In genomic region chr6:70575899-70576298, GRCh38 we compare ENCODE assay signal across 2 cellular contexts.
TF ChIP-seq lines count a peak whose summit lies in the region.

No MANE protein-coding gene starts in this region.

TF ChIP-seq in HEK293, 187 proteins besides CTCF, POLR2A, EP300 and RAD21:
- TF ChIP-seq ZNF335 (tag by site-specific recombination; conservative IDR thresholded peaks at IDR 0.05) (0 out of 2 replicates have a peak, but pooled peaks have one; percentile 17), KLF1 (tag by site-specific recombination; IDR thresholded peaks at IDR 0.05) (peak; percentile 59), MEIS1 (CRISPR knock-in tag; IDR thresholded peaks at IDR 0.05; ENCODE audit: borderline replicate concordance) (no peak)
TF ChIP-seq in HEK293: peak in this region for 2.

TF ChIP-seq in K562, 482 proteins besides CTCF, POLR2A, EP300 and RAD21:
- TF ChIP-seq KLF6 (CRISPR knock-in tag; IDR thresholded peaks at IDR 0.05; ENCODE audit: borderline replicate concordance) = no peak
- peak; percentile 28; the same call in 1 of the 2 replicates for TF ChIP-seq CEBPG (CRISPR knock-in tag; IDR thresholded peaks at IDR 0.05)
- TF ChIP-seq CEBPG (tag; conservative IDR thresholded peaks at IDR 0.05 in 1 of 2, IDR thresholded peaks at IDR 0.05 in 1 of 2) = peak in 1 of 2 experiments; percentile 43; a peak in 1 of 4 replicates
- peak; percentile 65 for TF ChIP-seq CEBPB (tag; IDR thresholded peaks at IDR 0.05)
TF ChIP-seq in K562: peak in this region for 2.
